In the genomic region with DNA sequence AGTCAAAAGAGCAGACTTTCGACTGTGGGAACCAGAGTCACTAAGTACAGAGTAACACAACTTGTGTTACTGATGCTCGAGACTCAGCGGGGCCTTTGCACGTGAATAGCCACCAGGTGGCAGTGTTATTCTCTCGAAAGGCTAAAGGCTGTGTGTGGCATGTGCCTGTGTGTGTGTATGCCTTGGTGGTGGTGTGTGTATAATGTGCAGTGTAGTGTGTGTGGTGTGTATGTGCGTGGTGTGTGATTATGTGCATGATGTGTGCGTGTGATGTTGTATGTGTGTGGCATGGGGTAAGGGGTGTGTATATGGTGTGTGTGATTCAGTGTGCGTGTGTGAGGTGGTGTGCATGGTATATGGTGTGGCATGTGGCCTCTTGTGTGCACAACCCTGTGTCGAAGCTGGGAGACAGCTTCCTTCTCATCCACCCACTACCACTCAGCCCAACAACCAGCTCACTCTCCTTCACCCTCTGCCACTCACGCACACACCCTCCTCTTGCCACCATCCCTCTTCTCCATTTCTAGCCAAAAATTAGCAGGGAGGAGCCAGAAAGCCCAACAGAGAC, we compare ENCODE assay signal across 7 cellular contexts.
A peak's percentile ranks its signal among the peaks of the same experiment; 100 is the strongest.
DNase-seq lines count a peak whose midpoint lies in the region; ATAC-seq and TF ChIP-seq lines count a peak whose summit lies in the region.

No MANE protein-coding gene starts in this region.

- in situ Hi-C loops in GM13977 (cut with MboI; ENCODE audit: low pct_unique_long_range_greater_than_20kb, low sequenced_read_pairs, unreplicated experiment), result no loop called here

- TF ChIP-seq CTCF in GM13977 (IDR thresholded peaks at IDR 0.05; ENCODE audit: extremely low read depth, insufficient read depth, missing control alignments), result peak; percentile 85

- peak; percentile 58 for ATAC-seq in HG03108 (IDR thresholded peaks at IDR 0.05; ENCODE audit: unreplicated experiment)

- DNase-seq in GM13977 (ENCODE audit: low spot score) (peak; percentile 73), NCI-H460 (ENCODE audit: extremely low read depth, low read depth) (peak; percentile 62), cerebellum (ENCODE audit: low spot score) (peak; percentile 74), left kidney (ENCODE audit: low read depth, low spot score) (peak; percentile 93)
- DNase-seq in activated CD4-positive, alpha-beta T cell treated with anti-CD3 and anti-CD28 coated beads for 1 hour, result peak; percentile 54
- DNase-seq in stimulated activated CD4-positive, alpha-beta T cell treated with anti-CD3 and anti-CD28 coated beads, Interleukin-4, amount 100 ng/mL, for 4 hours, result peak; percentile 52 to 59

Comparison
In these comparisons a context has a peak if more than half of its experiments do, and no peak if none do; other contexts are left out.
1. Peak in every context shown above with its lines: DNase-seq and ATAC-seq.